In genomic region chr6:119349341-119350201, GRCh38 we compare ENCODE assay signal across 8 cellular contexts. TPM values are rescaled to one million over a fixed set of nuclear protein-coding genes. Genes with fewer than 3 reads are reported as not detected.
DNase-seq lines count a peak whose midpoint lies in the region; ATAC-seq, FAIRE-seq and TF ChIP-seq lines count a peak whose summit lies in the region.

Gene MAN1A1 (minus strand): TSS chr6:119349761. CDS start chr6:119349065, 696 bp downstream.

- TF ChIP-seq CTCF in C4-2B (conservative IDR thresholded peaks at IDR 0.05), result peak; percentile 15

- peaks cover 31 to 54% of the 10 kb centered on the region in 2 donors for H3K4me1 Mint-ChIP-seq in effector memory CD8-positive, alpha-beta T cell (ENCODE audit: low read depth in 2 of 2)

- ATAC-seq in HG03442 (IDR thresholded peaks at IDR 0.05; ENCODE audit: unreplicated experiment), result peak; percentile 71
- peak; percentile 84 for ATAC-seq in effector memory CD8-positive, alpha-beta T cell (replicated peaks)

- H3K36me3 Mint-ChIP-seq in effector memory CD8-positive, alpha-beta T cell (ENCODE audit: insufficient read depth), result peaks cover 20% of the 10 kb centered on the region

- H3K9me3 Mint-ChIP-seq in effector memory CD8-positive, alpha-beta T cell, result no peaks in the 10 kb centered on the region

- DNase-seq in GM19239 (ENCODE audit: insufficient read length, low spot score) (peak; percentile 70), mesenteric fat pad (ENCODE audit: low spot score) (peak; percentile 97)
- DNase-seq in NK-92 treated with Interleukin-12 subunit alpha and Interleukin-12 subunit beta, amount 100 ng/mL, for 24 hours (lab: John Stamatoyannopoulos, UW), result peak; percentile 81
- DNase-seq in activated CD8-positive, alpha-beta memory T cell treated with anti-CD3 and anti-CD28 coated beads for 4 hours (ENCODE audit: low read depth in 2 of 2), result peak; percentile 75 to 80
- DNase-seq in effector memory CD8-positive, alpha-beta T cell, result peak; percentile 87 to 92 (median 89)
- peak; percentile 79 for DNase-seq in stimulated activated CD8-positive, alpha-beta memory T cell treated with anti-CD3 and anti-CD28 coated beads, Interleukin-15, amount 100 ng/mL, for 24 hours (ENCODE audit: low read depth)

- H3K27me3 Mint-ChIP-seq in effector memory CD8-positive, alpha-beta T cell, result no peaks in the 10 kb centered on the region

- H3K4me3 Mint-ChIP-seq in effector memory CD8-positive, alpha-beta T cell, result peak within 1 kb of the TSS; percentile 88 to 95

- H3K27ac ChIP-seq in C4-2B, result peak within 1 kb of the TSS; percentile 21; the same call in 1 of the 2 replicates

- H3K27ac Mint-ChIP-seq in effector memory CD8-positive, alpha-beta T cell, result peak within 1 kb of the TSS; percentile 76 to 87

- FAIRE-seq in GM19239 (lab: Jason Lieb, UNC), result peak; percentile 53

RNA-seq across cellular contexts. Expression of gene MAN1A1, which starts in this region (rescaled TPM):
- 147 TPM for total RNA-seq in mesenteric fat pad

Comparison
In these comparisons a context has a peak if more than half of its experiments do, and no peak if none do; other contexts are left out.
1. Peak in every context shown above with its lines: DNase-seq, ATAC-seq and H3K27ac ChIP-seq.